In the genomic region with DNA sequence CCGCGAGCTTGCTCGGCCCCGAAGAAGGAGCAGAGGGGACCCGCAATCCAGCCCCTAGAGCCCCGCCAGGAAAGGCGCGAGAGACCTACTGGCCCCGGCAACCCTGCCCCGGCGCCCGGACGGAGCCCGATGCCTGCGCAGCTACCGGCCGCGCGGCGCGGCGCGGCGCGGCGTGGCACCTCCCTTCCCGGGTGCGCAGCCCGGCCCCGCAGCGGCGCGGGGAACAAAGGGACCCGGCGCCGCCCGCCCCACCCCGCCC, we compare ENCODE assay signal across 8 cellular contexts. TPM values are rescaled to one million over a fixed set of nuclear protein-coding genes. Genes with fewer than 3 reads are reported as not detected.
DNase-seq lines count a peak whose midpoint lies in the region; ATAC-seq, FAIRE-seq and TF ChIP-seq lines count a peak whose summit lies in the region.

No MANE protein-coding gene starts in this region.

- H3K9me2 ChIP-seq in SK-N-SH, result no peaks in the 10 kb centered on the region

- H3F3A ChIP-seq in SK-N-SH (replicated peaks; ENCODE audit: insufficient read depth), result peaks cover 17% of the 10 kb centered on the region

- H3K4me3 ChIP-seq in SK-N-SH (ENCODE audit: low read depth in 2 of 2, low read length in 1 of 2) (peak overlapping the region; percentile 87 to 90), kidney (ENCODE audit: low read length in 2 of 2) (peak overlapping the region; percentile 66 to 70), thoracic aorta (peak overlapping the region; percentile 85)

- no peak for TF ChIP-seq EP300 in SK-N-SH (IDR thresholded peaks at IDR 0.05; ENCODE audit: borderline replicate concordance in 1 of 2, low read depth in 1 of 2, low read length in 1 of 2)

- peak overlapping the region; percentile 89 to 94 for H3K27ac ChIP-seq in SK-N-SH (ENCODE audit: low read depth in 2 of 2, low read length in 1 of 2)
- peak overlapping the region; percentile 64 for H3K27ac ChIP-seq in angular gyrus (ENCODE audit: low read depth, low read length)
- H3K27ac ChIP-seq in kidney (ENCODE audit: low read depth in 2 of 2, low read length in 2 of 2), result peak overlapping the region; percentile 60 to 80
- peak overlapping the region; percentile 63 to 79 for H3K27ac ChIP-seq in thoracic aorta

- H3K27me3 Mint-ChIP-seq in Calu3 (ENCODE audit: unreplicated experiment), result no peaks in the 10 kb centered on the region

- TF ChIP-seq CTCF in SK-N-SH (IDR thresholded peaks at IDR 0.05) (no peak), kidney (IDR thresholded peaks at IDR 0.05; ENCODE audit: borderline replicate concordance, extremely low read depth, insufficient read depth) (no peak), thoracic aorta (IDR thresholded peaks at IDR 0.05) (no peak), Calu3 (IDR thresholded peaks at IDR 0.05; ENCODE audit: unreplicated experiment) (no peak)

- H3K4me3 Mint-ChIP-seq in Calu3 (ENCODE audit: low read depth, unreplicated experiment), result no peak overlapping the region

- H3K4me1 ChIP-seq in SK-N-SH (ENCODE audit: control insufficient read depth in 1 of 2, insufficient read depth in 2 of 2, low read depth in 1 of 2, low read length in 1 of 2) (peaks cover 4 to 5% of the 10 kb centered on the region in 2 experiments; a peak in 2 of 4 replicates), kidney (ENCODE audit: control insufficient read depth in 1 of 2, insufficient read depth in 1 of 2, low read depth in 1 of 2, low read length in 2 of 2) (peaks cover 0 to 2% of the 10 kb centered on the region in 2 donors), thoracic aorta (ENCODE audit: control insufficient read depth in 1 of 2, low read depth in 2 of 2) (peaks cover 0 to 22% of the 10 kb centered on the region in 2 donors)

- H2AFZ ChIP-seq in SK-N-SH (ENCODE audit: low read depth), result no peak overlapping the region

- no peak for ATAC-seq in SK-N-SH treated with all-trans-retinoic acid at 6 μM for 48 hours
- no peak for ATAC-seq in thoracic aorta (ENCODE audit: insufficient number of reproducible peaks, low FRiP score, low read depth)

- WGBS in SK-N-SH (ENCODE audit: low lambda C conversion rate), result no CpG with 5 or more reads among the region's 38 CpGs

- no peak overlapping the region for H3K27ac Mint-ChIP-seq in Calu3 (ENCODE audit: unreplicated experiment)

- H3K27me3 ChIP-seq in SK-N-SH (ENCODE audit: insufficient read depth), result no peaks in the 10 kb centered on the region
- H3K27me3 ChIP-seq in thoracic aorta (replicated peaks; ENCODE audit: insufficient read depth), result no peaks in the 10 kb centered on the region

- peak overlapping the region; percentile 87 for H3K4me2 ChIP-seq in SK-N-SH

- CTCF ChIA-PET in SK-N-SH (lab: Yijun Ruan, JAX), result interaction anchor here (0.7 to 2.7 kb wide), 7 partner anchors 10 to 583 kb away, joined by 3 to 12 read pairs (median 3); no protein-coding TSS in a partner anchor
- CTCF ChIA-PET in Calu3 (lab: Charles Lee), result no interaction called here

- no peak for TF ChIP-seq RAD21 in SK-N-SH (IDR thresholded peaks at IDR 0.05; ENCODE audit: low read length)

- DNase-seq in SK-N-SH (no peak), kidney (no peak), thoracic aorta (ENCODE audit: low spot score) (no peak), retina (no peak), Calu3 (no peak)
- DNase-seq in activated CD4-positive, alpha-beta T cell treated with anti-CD3 and anti-CD28 coated beads, Interleukin-2, amount 50 U/mL, for 48 hours, result no peak

- no peaks in the 10 kb centered on the region for H3K4me1 Mint-ChIP-seq in Calu3 (ENCODE audit: low read depth, unreplicated experiment)

- peak overlapping the region; percentile 87 for H3K9ac ChIP-seq in SK-N-SH
- H3K9ac ChIP-seq in kidney (ENCODE audit: low read length in 2 of 2), result peak overlapping the region in 1 of 2 donors; percentile 44

- BruUV-seq in Calu3 (replicated peaks; lab: Mats Ljungman, UMichigan), result no TSS peak

- H3K36me3 Mint-ChIP-seq in Calu3 (ENCODE audit: insufficient read depth, unreplicated experiment), result peaks cover 14% of the 10 kb centered on the region

- intact Hi-C loops in kidney (cut with DNase I), result no loop called here
- intact Hi-C loops in Calu3 (cut with micrococcal nuclease; ENCODE audit: unreplicated experiment), result no loop called here

- peaks cover 42% of the 10 kb centered on the region for H4K20me1 ChIP-seq in SK-N-SH (ENCODE audit: insufficient read depth)

- peaks cover 8% of the 10 kb centered on the region for H3K9me3 Mint-ChIP-seq in Calu3 (ENCODE audit: low read depth, unreplicated experiment)

- POLR2A ChIA-PET in SK-N-SH (lab: Yijun Ruan, JAX), result interaction anchor here (1.1 to 1.6 kb wide), 3 partner anchors 18 to 571 kb away, joined by 3 to 4 read pairs (median 3); no protein-coding TSS in a partner anchor

- peaks cover 85% of the 10 kb centered on the region for H3K79me2 ChIP-seq in SK-N-SH (ENCODE audit: insufficient read depth)

- no peak for FAIRE-seq in kidney (lab: Jason Lieb, UNC)

- no peaks in the 10 kb centered on the region for H3K9me3 ChIP-seq in SK-N-SH
- no peaks in the 10 kb centered on the region for H3K9me3 ChIP-seq in kidney (ENCODE audit: control insufficient read depth in 1 of 2, low read length in 2 of 2)
- H3K9me3 ChIP-seq in thoracic aorta, result no peaks in the 10 kb centered on the region

- H3K36me3 ChIP-seq in SK-N-SH (replicated peaks in 1 of 2; ENCODE audit: control insufficient read depth in 1 of 2, insufficient read depth in 2 of 2, low read length in 1 of 2) (peaks cover 4 to 9% of the 10 kb centered on the region in 2 experiments), kidney (ENCODE audit: control insufficient read depth in 1 of 2, insufficient read depth in 2 of 2, low read length in 2 of 2) (no peaks in the 10 kb centered on the region), thoracic aorta (no peaks in the 10 kb centered on the region)

TF ChIP-seq in SK-N-SH, 30 proteins besides CTCF, POLR2A, EP300 and RAD21 (continues in another document):
- TF ChIP-seq RFX5 (IDR thresholded peaks at IDR 0.05; ENCODE audit: low read length), result no peak
- no peak for TF ChIP-seq FOXM1 (IDR thresholded peaks at IDR 0.05; ENCODE audit: low read depth)
- TF ChIP-seq GATA2 (CRISPR knock-in tag; IDR thresholded peaks at IDR 0.05), result no peak
- TF ChIP-seq, protein P1, sequence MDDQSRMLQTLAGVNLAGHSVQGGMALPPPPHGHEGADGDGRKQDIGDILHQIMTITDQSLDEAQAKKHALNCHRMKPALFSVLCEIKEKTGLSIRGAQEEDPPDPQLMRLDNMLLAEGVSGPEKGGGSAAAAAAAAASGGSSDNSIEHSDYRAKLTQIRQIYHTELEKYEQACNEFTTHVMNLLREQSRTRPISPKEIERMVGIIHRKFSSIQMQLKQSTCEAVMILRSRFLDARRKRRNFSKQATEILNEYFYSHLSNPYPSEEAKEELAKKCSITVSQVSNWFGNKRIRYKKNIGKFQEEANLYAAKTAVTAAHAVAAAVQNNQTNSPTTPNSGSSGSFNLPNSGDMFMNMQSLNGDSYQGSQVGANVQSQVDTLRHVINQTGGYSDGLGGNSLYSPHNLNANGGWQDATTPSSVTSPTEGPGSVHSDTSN (IDR thresholded peaks at IDR 0.05), result no peak
- TF ChIP-seq, protein P2, sequence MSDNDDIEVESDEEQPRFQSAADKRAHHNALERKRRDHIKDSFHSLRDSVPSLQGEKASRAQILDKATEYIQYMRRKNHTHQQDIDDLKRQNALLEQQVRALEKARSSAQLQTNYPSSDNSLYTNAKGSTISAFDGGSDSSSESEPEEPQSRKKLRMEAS (IDR thresholded peaks at IDR 0.05; ENCODE audit: low read depth), result no peak
- no peak for TF ChIP-seq NFIC (IDR thresholded peaks at IDR 0.05; ENCODE audit: borderline replicate concordance)
- TF ChIP-seq ELF1 (IDR thresholded peaks at IDR 0.05), result no peak
- no peak for TF ChIP-seq GABPA (IDR thresholded peaks at IDR 0.05; ENCODE audit: low read depth)
- no peak for TF ChIP-seq FOXJ3 (CRISPR knock-in tag; IDR thresholded peaks at IDR 0.05)
- TF ChIP-seq JUND (IDR thresholded peaks at IDR 0.05), result no peak

TF ChIP-seq in SK-N-SH treated with all-trans-retinoic acid at 6 μM for 48 hours, 23 proteins besides CTCF, POLR2A, EP300 and RAD21:
- TF ChIP-seq ZNF70 (CRISPR knock-in tag; IDR thresholded peaks at IDR 0.05) (no peak), ARNTL (CRISPR knock-in tag; IDR thresholded peaks at IDR 0.05; ENCODE audit: borderline replicate concordance, low read depth) (no peak), TCF4 (CRISPR knock-in tag; IDR thresholded peaks at IDR 0.05; ENCODE audit: borderline replicate concordance) (no peak), ZNF565 (CRISPR knock-in tag; conservative IDR thresholded peaks at IDR 0.05; ENCODE audit: low read depth) (no peak), BACH2 (CRISPR knock-in tag; IDR thresholded peaks at IDR 0.05; ENCODE audit: borderline replicate concordance) (no peak)
- TF ChIP-seq, protein P3, sequence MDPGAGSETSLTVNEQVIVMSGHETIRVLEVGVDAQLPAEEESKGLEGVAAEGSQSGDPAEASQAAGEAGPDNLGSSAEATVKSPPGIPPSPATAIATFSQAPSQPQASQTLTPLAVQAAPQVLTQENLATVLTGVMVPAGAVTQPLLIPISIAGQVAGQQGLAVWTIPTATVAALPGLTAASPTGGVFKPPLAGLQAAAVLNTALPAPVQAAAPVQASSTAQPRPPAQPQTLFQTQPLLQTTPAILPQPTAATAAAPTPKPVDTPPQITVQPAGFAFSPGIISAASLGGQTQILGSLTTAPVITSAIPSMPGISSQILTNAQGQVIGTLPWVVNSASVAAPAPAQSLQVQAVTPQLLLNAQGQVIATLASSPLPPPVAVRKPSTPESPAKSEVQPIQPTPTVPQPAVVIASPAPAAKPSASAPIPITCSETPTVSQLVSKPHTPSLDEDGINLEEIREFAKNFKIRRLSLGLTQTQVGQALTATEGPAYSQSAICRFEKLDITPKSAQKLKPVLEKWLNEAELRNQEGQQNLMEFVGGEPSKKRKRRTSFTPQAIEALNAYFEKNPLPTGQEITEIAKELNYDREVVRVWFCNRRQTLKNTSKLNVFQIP (CRISPR knock-in tag; IDR thresholded peaks at IDR 0.05; ENCODE audit: borderline replicate concordance, low read depth), result no peak
TF ChIP-seq in SK-N-SH treated with all-trans-retinoic acid at 6 μM for 48 hours: peak in this region for 0.

RNA-seq across cellular contexts. Expression of a gene that starts 0.3 kb away (rescaled TPM):
- polyA plus RNA-seq in SK-N-SH (2012; rRNA removed) (146 and 186 TPM in 2 replicates), kidney (ENCODE audit: insufficient read depth, low read depth, low replicate concordance) (6.3 TPM)
- polyA plus RNA-seq in SK-N-SH (2012; cell fraction: cytosol; rRNA removed), result 189 and 223 TPM in 2 replicates
- polyA plus RNA-seq in SK-N-SH (2012; cell fraction: nucleus; rRNA removed), result 62.9 and 131 TPM in 2 replicates
- total RNA-seq in kidney (29.6 TPM), thoracic aorta (10 to 100 TPM; 25.9 to 37.9 TPM), Calu3 (2022) (1.5 and 2.3 TPM in 2 replicates)
